In genomic region chr6:168048724-168049025, GRCh38 we compare ENCODE assay signal across 22 cellular contexts. TPM values are rescaled to one million over a fixed set of nuclear protein-coding genes. Genes with fewer than 3 reads are reported as not detected.
A peak's percentile ranks its signal among the peaks of the same experiment; 100 is the strongest.
DNase-seq lines count a peak whose midpoint lies in the region; ATAC-seq lines count a peak whose summit lies in the region.
"Had no signal": no experiment of that assay in that cellular context is flagged by ENCODE, and none has a peak within 500 bp of the region (broad histone marks: within the 10 kb centered on the region; RNA-seq: fewer than 3 reads in every experiment).

No MANE protein-coding gene starts in this region.

- no peak overlapping the region for H3K14ac ChIP-seq in neuronal stem cell (ENCODE audit: low read length)

- no peak overlapping the region for H2AFZ ChIP-seq in neuronal stem cell (ENCODE audit: low read length)
- H2AFZ ChIP-seq: GM23248 had no signal

- peak overlapping the region; percentile 74 for H3K18ac ChIP-seq in neuronal stem cell (ENCODE audit: low read length)

- H3K4me3 ChIP-seq in neuronal stem cell (ENCODE audit: low read length in 2 of 2): no peak overlapping the region
- H3K4me3 ChIP-seq: A549, GM12878, GM23248 had no signal

- peaks cover 0 to 8% of the 10 kb centered on the region in 2 donors for H3K4me1 ChIP-seq in neuronal stem cell (ENCODE audit: control insufficient read depth in 2 of 2, insufficient read depth in 1 of 2, low read depth in 1 of 2, low read length in 2 of 2)
- H3K4me1 ChIP-seq: A549 had no signal

- no peak overlapping the region for H3K23ac ChIP-seq in neuronal stem cell (ENCODE audit: low read depth, low read length, poor library complexity)

- peak overlapping the region; percentile 97 for H3K27ac ChIP-seq in caudate nucleus (ENCODE audit: low read depth, low read length)
- H3K27ac ChIP-seq in neuronal stem cell (replicated peaks; ENCODE audit: low read length): no peak overlapping the region
- H3K27ac ChIP-seq: 22Rv1, A549, GM23248 had no signal

- no CpG with 5 or more reads among the region's 10 CpGs for WGBS in neuronal stem cell (ENCODE audit: extremely low coverage in 2 of 2, insufficient read length in 2 of 2, insufficient replicate concordance in 1 of 2), 2 donors

- peak overlapping the region; percentile 87 for H2BK15ac ChIP-seq in neuronal stem cell (ENCODE audit: low read length)

- no peak overlapping the region for H3K4me2 ChIP-seq in neuronal stem cell (ENCODE audit: insufficient read depth, low read length, poor library complexity, severe bottlenecking)
- H3K4me2 ChIP-seq: A549 had no signal

- no peaks in the 10 kb centered on the region for H3K9me3 ChIP-seq in neuronal stem cell (replicated peaks in 1 of 2; ENCODE audit: control insufficient read depth in 2 of 2, insufficient read depth in 1 of 2, low read depth in 1 of 2, low read length in 2 of 2)
- H3K9me3 ChIP-seq: A549 had no signal

- H4K91ac ChIP-seq in neuronal stem cell (ENCODE audit: low read depth, low read length, poor library complexity): peak overlapping the region; percentile 46

- peak overlapping the region; percentile 44 for H2BK5ac ChIP-seq in neuronal stem cell (ENCODE audit: low read length)

- H3K36me3 ChIP-seq in neuronal stem cell (replicated peaks in 1 of 2; ENCODE audit: control insufficient read depth in 2 of 2, insufficient read depth in 2 of 2, low read length in 2 of 2): no peaks in the 10 kb centered on the region

- H3K9ac ChIP-seq in neuronal stem cell (ENCODE audit: low read depth, low read length, poor library complexity): no peak overlapping the region
- H3K9ac ChIP-seq: GM23248 had no signal

- H3K4ac ChIP-seq in neuronal stem cell (ENCODE audit: low read length): no peak overlapping the region

- H3K27me3 ChIP-seq in neuronal stem cell (ENCODE audit: control insufficient read depth in 3 of 3, insufficient read depth in 3 of 3, low read depth in 1 of 3, low read length in 3 of 3): no peaks in the 10 kb centered on the region

- H2BK120ac ChIP-seq in neuronal stem cell (ENCODE audit: low read depth, low read length): no peak overlapping the region

- DNase-seq in Right ventricle myocardium inferior (ENCODE audit: missing footprints): peak; percentile 25
- no peak for DNase-seq in Right ventricle myocardium superior
- DNase-seq in caudate nucleus (lab: John Stamatoyannopoulos, UW): no peak
- DNase-seq in neuronal stem cell (ENCODE audit: low spot score): no peak
- DNase-seq in DMS79 treated with DMSO at 0.1 percent for 48 hours (lab: John Stamatoyannopoulos, UW): no peak
- no peak for DNase-seq in activated naive CD4-positive, alpha-beta T cell (lab: John Stamatoyannopoulos, UW)
- DNase-seq: AML-193; Calu3; CD8-positive, alpha-beta T cell; DND-41; EL; GM23248; HCEC 1CT; HFFc6 had no signal

- H4K8ac ChIP-seq in neuronal stem cell (ENCODE audit: low read depth, low read length): no peak overlapping the region

- peak overlapping the region; percentile 16 for H2BK12ac ChIP-seq in neuronal stem cell (ENCODE audit: low read length)

- intact Hi-C loops in Right ventricle myocardium inferior (cut with DNase I): no loop called here
- intact Hi-C loops in Right ventricle myocardium superior (cut with DNase I): no loop called here

- ATAC-seq in Right ventricle myocardium inferior (no peak), Right ventricle myocardium superior (ENCODE audit: poor library complexity) (no peak), HG03175 (IDR thresholded peaks at IDR 0.05; ENCODE audit: unreplicated experiment) (no peak)
- ATAC-seq: A549; CD8-positive, alpha-beta T cell; GM12878 had no signal

- peak overlapping the region; percentile 94 for H2AK5ac ChIP-seq in neuronal stem cell (ENCODE audit: low read depth, low read length)

- H3K79me1 ChIP-seq in neuronal stem cell (ENCODE audit: low read depth, low read length): peaks cover 1% of the 10 kb centered on the region

RNA-seq across cellular contexts. Expression of gene FRMD1, which starts 30.3 kb away (rescaled TPM):
- total RNA-seq in Right ventricle myocardium inferior (0.41 TPM), Right ventricle myocardium superior (1.0 TPM)
- 0.20 TPM for polyA plus RNA-seq in neuronal stem cell (2013, experiment 1 of 2)
- 0.18 TPM for polyA plus RNA-seq in neuronal stem cell (2013, experiment 2 of 2)
- total RNA-seq: Calu3; CD8-positive, alpha-beta T cell; G401; GM12878; GM23248; H4; HFFc6; HT-29 had no signal
- polyA plus RNA-seq: A549, BJ, GM12878, GM23248 had no signal

RNA-seq across cellular contexts. Expression of gene KIF25, which starts 51.2 kb away (rescaled TPM):
- not detected for total RNA-seq in Right ventricle myocardium inferior
- 0.35 TPM for total RNA-seq in Right ventricle myocardium superior
- 5.8 TPM for polyA plus RNA-seq in neuronal stem cell (2013, experiment 1 of 2)
- 5.1 TPM for polyA plus RNA-seq in neuronal stem cell (2013, experiment 2 of 2)
- total RNA-seq: Calu3, G401, GM12878, GM23248, HFFc6, HT-29 had no signal
- polyA plus RNA-seq: BJ, GM12878, GM23248 had no signal
